Comparison of ENCODE assay signal across 9 cellular contexts in genomic region chr11:88552377-88553029, GRCh38.
A peak's percentile ranks its signal among the peaks of the same experiment; 100 is the strongest.
DNase-seq lines count a peak whose midpoint lies in the region; ATAC-seq lines count a peak whose summit lies in the region.
"Had no signal": no experiment of that assay in that cellular context is flagged by ENCODE, and none has a peak within 500 bp of the region (broad histone marks: within the 10 kb centered on the region; RNA-seq: fewer than 3 reads in every experiment).

No MANE protein-coding gene starts in this region.

- no peak overlapping the region for H2AK5ac ChIP-seq in trophoblast cell (ENCODE audit: low read length)

- WGBS in trophoblast cell (ENCODE audit: extremely low coverage, insufficient coverage, insufficient read length) = no CpG with 5 or more reads among the region's 3 CpGs

- intact Hi-C loops in sciatic nerve (cut with DNase I) = no loop called here

- no peaks in the 10 kb centered on the region for H3K36me3 ChIP-seq in trophoblast cell (ENCODE audit: control insufficient read depth in 1 of 2, insufficient read depth in 2 of 2, low read length in 2 of 2)

- no peak overlapping the region for H2BK12ac ChIP-seq in trophoblast cell (ENCODE audit: low read length)

- H3K79me1 ChIP-seq in trophoblast cell (ENCODE audit: low read length) = no peaks in the 10 kb centered on the region

- H3K27me3 ChIP-seq in trophoblast cell (ENCODE audit: insufficient read depth, low read length) = no peaks in the 10 kb centered on the region

- H3K18ac ChIP-seq in trophoblast cell (ENCODE audit: low read length) = no peak overlapping the region

- H3K9me3 ChIP-seq in trophoblast cell (ENCODE audit: insufficient read depth, low read depth, low read length) = no peaks in the 10 kb centered on the region

- H3K79me2 ChIP-seq in trophoblast cell (ENCODE audit: control insufficient read depth, insufficient read depth, low read length, poor library complexity) = no peaks in the 10 kb centered on the region

- no peak overlapping the region for H4K91ac ChIP-seq in trophoblast cell (ENCODE audit: low read depth, low read length)

- no peak overlapping the region for H2BK120ac ChIP-seq in trophoblast cell (ENCODE audit: insufficient read depth, low read length, poor library complexity)

- H3K4ac ChIP-seq in trophoblast cell (ENCODE audit: low read depth, low read length) = no peak overlapping the region

- H3K4me3 ChIP-seq in trophoblast cell (ENCODE audit: low read depth, low read length) = no peak overlapping the region
- H3K4me3 ChIP-seq: SK-N-MC had no signal

- H2AFZ ChIP-seq in trophoblast cell (ENCODE audit: insufficient read depth, low read length, poor library complexity) = no peak overlapping the region

- H3K27ac ChIP-seq in trophoblast cell (ENCODE audit: low read depth, low read length) = no peak overlapping the region
- H3K27ac ChIP-seq: SK-N-MC had no signal

- H4K12ac ChIP-seq in trophoblast cell (ENCODE audit: low read depth, low read length) = no peak overlapping the region

- ATAC-seq in GM18508 (IDR thresholded peaks at IDR 0.05; ENCODE audit: insufficient read depth, unreplicated experiment) (peak; percentile 66), HG02870 (IDR thresholded peaks at IDR 0.05; ENCODE audit: unreplicated experiment) (peak; percentile 98), esophagus mucosa (peak; percentile 78), sciatic nerve (no peak)

- H3K4me1 ChIP-seq in trophoblast cell (ENCODE audit: control insufficient read depth in 1 of 2, insufficient read depth in 2 of 2, low read length in 2 of 2) = no peaks in the 10 kb centered on the region

- no peak overlapping the region for H3K23ac ChIP-seq in trophoblast cell (ENCODE audit: low read length)

- no peak overlapping the region for H3K4me2 ChIP-seq in trophoblast cell (ENCODE audit: low read length)

- H2BK5ac ChIP-seq in trophoblast cell (ENCODE audit: low read depth, low read length, poor library complexity) = no peak overlapping the region

- no peak overlapping the region for H3K9ac ChIP-seq in trophoblast cell (ENCODE audit: low read length)

- H3K14ac ChIP-seq in trophoblast cell (ENCODE audit: low read length) = no peak overlapping the region

- DNase-seq in AML-193 (lab: John Stamatoyannopoulos, UW) (peak; percentile 61 to 75), NCI-H1694 (lab: John Stamatoyannopoulos, UW) (peak; percentile 33), trophoblast cell (peak; percentile 33 to 71), sciatic nerve (ENCODE audit: low spot score) (no peak)
- DNase-seq in activated CD4-positive, alpha-beta T cell treated with anti-CD3 and anti-CD28 coated beads, Interleukin-2, amount 50 U/mL, for 48 hours = peak; percentile 34 to 46

- H4K8ac ChIP-seq in trophoblast cell (ENCODE audit: low read depth, low read length) = no peak overlapping the region
